10 cellular contexts compared by ENCODE assay signal in the genomic region with DNA sequence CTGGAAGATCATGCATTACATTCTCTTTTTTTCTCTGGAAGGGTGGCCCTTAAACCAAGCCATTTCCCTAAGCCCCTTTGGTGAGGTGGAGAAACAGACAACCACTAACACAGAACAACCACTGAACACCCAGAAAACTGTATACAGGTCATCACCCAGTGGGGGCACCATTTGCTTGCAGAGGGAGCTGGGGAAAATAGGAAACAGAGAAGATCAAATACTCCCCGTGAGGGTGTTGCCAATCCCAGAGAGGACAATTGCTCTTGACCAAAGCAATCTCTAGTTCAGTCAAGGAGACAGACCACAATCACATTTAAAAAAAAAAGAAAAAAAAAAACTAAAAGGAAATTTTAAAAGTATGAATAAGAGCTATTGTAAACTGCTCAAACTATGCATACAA. TPM values are rescaled to one million over a fixed set of nuclear protein-coding genes. Genes with fewer than 3 reads are reported as not detected.
DNase-seq lines count a peak whose midpoint lies in the region; ATAC-seq and TF ChIP-seq lines count a peak whose summit lies in the region.
"Had no signal": no experiment of that assay in that cellular context is flagged by ENCODE, and none has a peak within 500 bp of the region (broad histone marks: within the 10 kb centered on the region; RNA-seq: fewer than 3 reads in every experiment).

No MANE protein-coding gene starts in this region.

- WGBS in hepatocyte (ENCODE audit: low lambda C conversion rate, missing lambda C conversion rate): 6% methylated on average over 1 of the region's 1 CpG

- peak; percentile 48 for TF ChIP-seq CTCF in WERI-Rb-1 (IDR thresholded peaks at IDR 0.05; ENCODE audit: low read depth, low read length)
- peak; percentile 13 for TF ChIP-seq CTCF in hepatocyte (IDR thresholded peaks at IDR 0.05; ENCODE audit: poor library complexity)
- TF ChIP-seq CTCF in thoracic aorta (IDR thresholded peaks at IDR 0.05): no peak

- H3K4me3 ChIP-seq in WERI-Rb-1 (ENCODE audit: low read depth, low read length) (no peak overlapping the region), hepatocyte (no peak overlapping the region), thoracic aorta (no peak overlapping the region)

- H4K20me1 ChIP-seq in hepatocyte (ENCODE audit: insufficient read depth, poor library complexity, severe bottlenecking): no peaks in the 10 kb centered on the region

- intact Hi-C loops in activated CD4-positive, alpha-beta T cell treated with anti-CD3 and anti-CD28 coated beads for 36 hours (cut with DNase I, micrococcal nuclease): no loop called here

- ATAC-seq in thoracic aorta (ENCODE audit: insufficient number of reproducible peaks, low FRiP score, low read depth): no peak
- no peak for ATAC-seq in activated CD4-positive, alpha-beta T cell treated with anti-CD3 and anti-CD28 coated beads for 36 hours
- ATAC-seq in GM19467 (IDR thresholded peaks at IDR 0.05; ENCODE audit: unreplicated experiment): no peak

- peaks cover 4% of the 10 kb centered on the region for H3K4me1 Mint-ChIP-seq in activated CD4-positive, alpha-beta T cell treated with anti-CD3 and anti-CD28 coated beads for 36 hours
- H3K4me1 Mint-ChIP-seq: central memory CD8-positive, alpha-beta T cell had no signal

- peaks cover 21% of the 10 kb centered on the region for H3K79me2 ChIP-seq in hepatocyte

- H3K9me3 ChIP-seq in WERI-Rb-1 (ENCODE audit: severe bottlenecking): no peaks in the 10 kb centered on the region
- no peaks in the 10 kb centered on the region for H3K9me3 ChIP-seq in hepatocyte (ENCODE audit: low read depth)
- H3K9me3 ChIP-seq in thoracic aorta: no peaks in the 10 kb centered on the region

- H3K27me3 ChIP-seq in WERI-Rb-1 (ENCODE audit: insufficient read depth, low read depth, severe bottlenecking) (no peaks in the 10 kb centered on the region), hepatocyte (peaks cover 8% of the 10 kb centered on the region), thoracic aorta (replicated peaks; ENCODE audit: insufficient read depth) (no peaks in the 10 kb centered on the region)

- H3K36me3 ChIP-seq in WERI-Rb-1: no peaks in the 10 kb centered on the region
- H3K36me3 ChIP-seq in hepatocyte (replicated peaks; ENCODE audit: insufficient read depth, low read depth): no peaks in the 10 kb centered on the region
- no peaks in the 10 kb centered on the region for H3K36me3 ChIP-seq in thoracic aorta
- H3K36me3 ChIP-seq: BLaER1 had no signal

- H2AFZ ChIP-seq in hepatocyte: no peak overlapping the region

- peak overlapping the region; percentile 99 for H3K4me2 ChIP-seq in hepatocyte

- H3K27ac Mint-ChIP-seq in activated CD4-positive, alpha-beta T cell treated with anti-CD3 and anti-CD28 coated beads for 36 hours: no peak overlapping the region

- H3K27me3 Mint-ChIP-seq in activated CD4-positive, alpha-beta T cell treated with anti-CD3 and anti-CD28 coated beads for 36 hours: peaks cover 47% of the 10 kb centered on the region

- POLR2A ChIA-PET in activated CD4-positive, alpha-beta T cell treated with anti-CD3 and anti-CD28 coated beads for 36 hours (lab: Charles Lee): no interaction called here

- no peak overlapping the region for H3K27ac ChIP-seq in WERI-Rb-1
- H3K27ac ChIP-seq in hepatocyte: no peak overlapping the region
- peak overlapping the region; percentile 77 to 81 for H3K27ac ChIP-seq in thoracic aorta
- H3K27ac ChIP-seq: BLaER1 had no signal

- CTCF ChIA-PET in activated CD4-positive, alpha-beta T cell treated with anti-CD3 and anti-CD28 coated beads for 36 hours (lab: Charles Lee): interaction anchor here (0.5 to 0.9 kb wide), 2 partner anchors 75 to 1142 kb away, joined by 3 read pairs; no protein-coding TSS in a partner anchor

- H3K4me3 Mint-ChIP-seq in activated CD4-positive, alpha-beta T cell treated with anti-CD3 and anti-CD28 coated beads for 36 hours: no peak overlapping the region
- H3K4me3 Mint-ChIP-seq: central memory CD8-positive, alpha-beta T cell had no signal

- DNase-seq in NCI-H2029 treated with DMSO at 0.1 percent for 48 hours (lab: John Stamatoyannopoulos, UW): peak; percentile 15
- DNase-seq in NCI-H2029 (lab: John Stamatoyannopoulos, UW): no peak
- peak; percentile 60 for DNase-seq in WERI-Rb-1
- no peak for DNase-seq in hepatocyte (ENCODE audit: low spot score)
- DNase-seq in thoracic aorta (ENCODE audit: low spot score): no peak
- no peak for DNase-seq in middle frontal gyrus (ENCODE audit: extremely low spot score, low spot score)
- DNase-seq in activated CD4-positive, alpha-beta T cell treated with anti-CD3 and anti-CD28 coated beads for 36 hours: no peak

- peaks cover 16% of the 10 kb centered on the region for H3K4me1 ChIP-seq in hepatocyte (ENCODE audit: insufficient read depth)
- H3K4me1 ChIP-seq in thoracic aorta (ENCODE audit: control insufficient read depth in 1 of 2, low read depth in 2 of 2): peaks cover 14 to 39% of the 10 kb centered on the region in 2 donors

- no peaks in the 10 kb centered on the region for H3K36me3 Mint-ChIP-seq in activated CD4-positive, alpha-beta T cell treated with anti-CD3 and anti-CD28 coated beads for 36 hours (ENCODE audit: low read depth)

- H3K9me3 Mint-ChIP-seq in activated CD4-positive, alpha-beta T cell treated with anti-CD3 and anti-CD28 coated beads for 36 hours (ENCODE audit: low read depth): no peaks in the 10 kb centered on the region
- H3K9me3 Mint-ChIP-seq: central memory CD8-positive, alpha-beta T cell had no signal

- H3K9me2 ChIP-seq in hepatocyte (replicated peaks; ENCODE audit: insufficient read depth): no peaks in the 10 kb centered on the region

RNA-seq across cellular contexts. Expression of a gene that starts 0.9 kb away (rescaled TPM):
- total RNA-seq in hepatocyte (11.4 and 15.1 TPM in 2 replicates), thoracic aorta (10 to 100 TPM; 61.5 to 71.5 TPM)
- 8.3 and 11.7 TPM in 2 replicates for polyA plus RNA-seq in hepatocyte
- total RNA-seq in activated CD4-positive, alpha-beta T cell treated with anti-CD3 and anti-CD28 coated beads for 36 hours: not detected

Comparison
In these comparisons a context has a peak if more than half of its experiments do, and no peak if none do; other contexts are left out.
1. DNase-seq: peak in NCI-H2029 treated with DMSO at 0.1 percent for 48 hours (single experiment) and WERI-Rb-1 (single experiment); none in NCI-H2029 (single experiment), hepatocyte (single experiment), thoracic aorta (single experiment), middle frontal gyrus (single experiment) and activated CD4-positive, alpha-beta T cell treated with anti-CD3 and anti-CD28 coated beads for 36 hours (single experiment).
2. H3K27ac ChIP-seq: peak in thoracic aorta (2 of 2); none in WERI-Rb-1 (single experiment) and hepatocyte (single experiment).
3. RNA of a gene that starts 0.9 kb away (total RNA-seq): 61.5 to 71.5 TPM in thoracic aorta and 11.4 to 15.1 TPM in hepatocyte; not detected in activated CD4-positive, alpha-beta T cell treated with anti-CD3 and anti-CD28 coated beads for 36 hours; every median in the first group is over 10 times any median in the second.